17 cellular contexts compared by ENCODE assay signal in the genomic region with DNA sequence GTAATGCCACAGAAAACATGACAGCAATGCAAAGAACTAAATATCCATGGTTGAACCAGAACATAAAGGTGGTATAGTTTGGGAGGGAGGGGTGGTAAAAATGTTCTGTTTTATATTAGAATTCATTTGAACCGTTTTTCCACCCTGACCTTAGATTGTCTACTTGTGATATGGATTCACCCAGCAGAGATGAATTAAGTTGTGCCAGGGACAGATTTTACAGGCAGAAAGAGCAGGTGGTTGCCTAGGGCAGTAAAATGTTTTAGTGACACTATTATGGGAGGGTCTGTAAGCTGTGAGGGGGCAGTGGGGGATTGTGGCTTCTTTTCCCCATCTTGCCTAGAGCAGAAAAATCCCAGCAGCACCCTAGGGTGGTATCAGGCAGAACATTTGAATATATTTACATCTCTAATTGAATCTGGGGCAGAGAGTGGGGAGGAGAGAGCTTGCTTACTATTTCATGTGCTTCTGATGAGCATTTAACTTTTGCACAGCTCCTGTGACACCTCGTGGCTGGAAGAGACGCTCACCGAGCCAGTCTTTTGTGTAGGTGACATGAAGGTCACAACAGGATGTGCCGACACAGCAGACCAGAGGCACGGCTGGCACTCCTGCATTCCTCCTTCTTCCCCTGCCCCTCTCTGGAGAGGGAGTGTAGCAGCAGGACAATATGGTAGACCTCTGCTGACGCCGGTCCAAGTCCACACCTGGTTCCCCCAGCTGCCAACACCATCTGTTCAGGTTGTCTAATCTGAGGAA.
"Had no signal": no experiment of that assay in that cellular context is flagged by ENCODE, and none has a peak within 500 bp of the region (broad histone marks: within the 10 kb centered on the region; RNA-seq: fewer than 3 reads in every experiment).

No MANE protein-coding gene starts in this region.

- H3K4me3 ChIP-seq: ascending aorta, dorsolateral prefrontal cortex, prostate gland, spleen, transverse colon had no signal

- H3K36me3 Mint-ChIP-seq: activated CD4-positive, alpha-beta memory T cell treated with anti-CD3 and anti-CD28 coated beads for 36 hours; activated naive CD8-positive, alpha-beta T cell treated with anti-CD3 and anti-CD28 coated beads, Interleukin-2, amount 10 ng/mL, durations not matched to agents 7 days and 5 days; immature natural killer cell; natural killer cell treated with Interleukin-12 subunit alpha and Interleukin-12 subunit beta and Interleukin-15 and Interleukin-18, amount 100 ng/mL, for 72 hours had no signal

- H3K27ac Mint-ChIP-seq: activated CD4-positive, alpha-beta memory T cell treated with anti-CD3 and anti-CD28 coated beads for 36 hours; activated naive CD8-positive, alpha-beta T cell treated with anti-CD3 and anti-CD28 coated beads, Interleukin-2, amount 10 ng/mL, durations not matched to agents 7 days and 5 days; activated T-cell treated with anti-CD3 and anti-CD28 coated beads, Interleukin-2, amount 50 U/mL, for 72 hours; immature natural killer cell; natural killer cell treated with Interleukin-12 subunit alpha and Interleukin-12 subunit beta and Interleukin-15 and Interleukin-18, amount 100 ng/mL, for 72 hours had no signal

- ATAC-seq: activated T-cell treated with anti-CD3 and anti-CD28 coated beads, Interleukin-2, amount 50 U/mL, for 72 hours; left lobe of liver; sciatic nerve had no signal

- DNase-seq: activated CD4-positive, alpha-beta memory T cell treated with anti-CD3 and anti-CD28 coated beads for 36 hours; activated CD8-positive, alpha-beta memory T cell treated with anti-CD3 and anti-CD28 coated beads, Interleukin-2, amount 50 U/mL, for 4 hours; activated naive CD8-positive, alpha-beta T cell treated with anti-CD3 and anti-CD28 coated beads, Interleukin-2, amount 10 ng/mL, durations not matched to agents 7 days and 5 days; activated T-cell treated with anti-CD3 and anti-CD28 coated beads, Interleukin-2, amount 50 U/mL, for 72 hours; dorsolateral prefrontal cortex; immature natural killer cell; mesenchymal stem cell; spleen; stimulated activated CD4-positive, alpha-beta T cell treated with anti-CD3 and anti-CD28 coated beads, Interleukin-1b, Interleukin-23, amount 100 ng/mL, for 48 hours; stimulated activated naive CD4-positive, alpha-beta T cell; substantia nigra; transverse colon had no signal

- H3K9me3 Mint-ChIP-seq: activated CD4-positive, alpha-beta memory T cell treated with anti-CD3 and anti-CD28 coated beads for 36 hours; activated naive CD8-positive, alpha-beta T cell treated with anti-CD3 and anti-CD28 coated beads, Interleukin-2, amount 10 ng/mL, durations not matched to agents 7 days and 5 days; activated T-cell treated with anti-CD3 and anti-CD28 coated beads, Interleukin-2, amount 50 U/mL, for 72 hours; immature natural killer cell; natural killer cell treated with Interleukin-12 subunit alpha and Interleukin-12 subunit beta and Interleukin-15 and Interleukin-18, amount 100 ng/mL, for 72 hours had no signal

- H3K27ac ChIP-seq: ascending aorta, dorsolateral prefrontal cortex, prostate gland, spleen, transverse colon had no signal

- H3K27me3 Mint-ChIP-seq: activated naive CD8-positive, alpha-beta T cell treated with anti-CD3 and anti-CD28 coated beads, Interleukin-2, amount 10 ng/mL, durations not matched to agents 7 days and 5 days had no signal

- H3K4me1 Mint-ChIP-seq: activated naive CD8-positive, alpha-beta T cell treated with anti-CD3 and anti-CD28 coated beads, Interleukin-2, amount 10 ng/mL, durations not matched to agents 7 days and 5 days; immature natural killer cell had no signal

- H3K36me3 ChIP-seq: ascending aorta, prostate gland, spleen, transverse colon had no signal

- H3K9me3 ChIP-seq: ascending aorta, prostate gland, spleen, transverse colon had no signal

- H3K4me3 Mint-ChIP-seq: activated CD4-positive, alpha-beta memory T cell treated with anti-CD3 and anti-CD28 coated beads for 36 hours; activated naive CD8-positive, alpha-beta T cell treated with anti-CD3 and anti-CD28 coated beads, Interleukin-2, amount 10 ng/mL, durations not matched to agents 7 days and 5 days; activated T-cell treated with anti-CD3 and anti-CD28 coated beads, Interleukin-2, amount 50 U/mL, for 72 hours; immature natural killer cell; natural killer cell treated with Interleukin-12 subunit alpha and Interleukin-12 subunit beta and Interleukin-15 and Interleukin-18, amount 100 ng/mL, for 72 hours had no signal

- H3K27me3 ChIP-seq: ascending aorta, dorsolateral prefrontal cortex, transverse colon had no signal

- H3K4me1 ChIP-seq: ascending aorta, prostate gland, spleen had no signal
